1 cellular context compared by ENCODE assay signal in genomic region chr11:87198266-87198881, GRCh38.
TF ChIP-seq lines count a peak whose summit lies in the region.

No MANE protein-coding gene starts in this region.

TF ChIP-seq in GM23338, 12 proteins besides CTCF, POLR2A, EP300 and RAD21 (continued from another document):
- no peak for TF ChIP-seq ZNF462 (CRISPR knock-in tag; IDR thresholded peaks at IDR 0.05)
- no peak for TF ChIP-seq STAT1 (IDR thresholded peaks at IDR 0.05; ENCODE audit: unreplicated experiment)
- TF ChIP-seq, protein P1, sequence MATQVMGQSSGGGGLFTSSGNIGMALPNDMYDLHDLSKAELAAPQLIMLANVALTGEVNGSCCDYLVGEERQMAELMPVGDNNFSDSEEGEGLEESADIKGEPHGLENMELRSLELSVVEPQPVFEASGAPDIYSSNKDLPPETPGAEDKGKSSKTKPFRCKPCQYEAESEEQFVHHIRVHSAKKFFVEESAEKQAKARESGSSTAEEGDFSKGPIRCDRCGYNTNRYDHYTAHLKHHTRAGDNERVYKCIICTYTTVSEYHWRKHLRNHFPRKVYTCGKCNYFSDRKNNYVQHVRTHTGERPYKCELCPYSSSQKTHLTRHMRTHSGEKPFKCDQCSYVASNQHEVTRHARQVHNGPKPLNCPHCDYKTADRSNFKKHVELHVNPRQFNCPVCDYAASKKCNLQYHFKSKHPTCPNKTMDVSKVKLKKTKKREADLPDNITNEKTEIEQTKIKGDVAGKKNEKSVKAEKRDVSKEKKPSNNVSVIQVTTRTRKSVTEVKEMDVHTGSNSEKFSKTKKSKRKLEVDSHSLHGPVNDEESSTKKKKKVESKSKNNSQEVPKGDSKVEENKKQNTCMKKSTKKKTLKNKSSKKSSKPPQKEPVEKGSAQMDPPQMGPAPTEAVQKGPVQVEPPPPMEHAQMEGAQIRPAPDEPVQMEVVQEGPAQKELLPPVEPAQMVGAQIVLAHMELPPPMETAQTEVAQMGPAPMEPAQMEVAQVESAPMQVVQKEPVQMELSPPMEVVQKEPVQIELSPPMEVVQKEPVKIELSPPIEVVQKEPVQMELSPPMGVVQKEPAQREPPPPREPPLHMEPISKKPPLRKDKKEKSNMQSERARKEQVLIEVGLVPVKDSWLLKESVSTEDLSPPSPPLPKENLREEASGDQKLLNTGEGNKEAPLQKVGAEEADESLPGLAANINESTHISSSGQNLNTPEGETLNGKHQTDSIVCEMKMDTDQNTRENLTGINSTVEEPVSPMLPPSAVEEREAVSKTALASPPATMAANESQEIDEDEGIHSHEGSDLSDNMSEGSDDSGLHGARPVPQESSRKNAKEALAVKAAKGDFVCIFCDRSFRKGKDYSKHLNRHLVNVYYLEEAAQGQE (IDR thresholded peaks at IDR 0.05; ENCODE audit: unreplicated experiment) = no peak
- TF ChIP-seq ETS1 (IDR thresholded peaks at IDR 0.05) = no peak
- no peak for TF ChIP-seq EZH2phosphoT487 (IDR thresholded peaks at IDR 0.05; ENCODE audit: unreplicated experiment)
- no peak for TF ChIP-seq NANOG (IDR thresholded peaks at IDR 0.05; ENCODE audit: borderline replicate concordance)
- TF ChIP-seq ZNF331 (CRISPR knock-in tag; IDR thresholded peaks at IDR 0.05; ENCODE audit: low read depth) = no peak
- no peak for TF ChIP-seq POLR2AphosphoS5 (IDR thresholded peaks at IDR 0.05; ENCODE audit: low read depth)
- TF ChIP-seq JUNB (IDR thresholded peaks at IDR 0.05; ENCODE audit: unreplicated experiment) = no peak
- TF ChIP-seq ZNF114 (CRISPR knock-in tag; IDR thresholded peaks at IDR 0.05) = no peak
